In the genomic region with DNA sequence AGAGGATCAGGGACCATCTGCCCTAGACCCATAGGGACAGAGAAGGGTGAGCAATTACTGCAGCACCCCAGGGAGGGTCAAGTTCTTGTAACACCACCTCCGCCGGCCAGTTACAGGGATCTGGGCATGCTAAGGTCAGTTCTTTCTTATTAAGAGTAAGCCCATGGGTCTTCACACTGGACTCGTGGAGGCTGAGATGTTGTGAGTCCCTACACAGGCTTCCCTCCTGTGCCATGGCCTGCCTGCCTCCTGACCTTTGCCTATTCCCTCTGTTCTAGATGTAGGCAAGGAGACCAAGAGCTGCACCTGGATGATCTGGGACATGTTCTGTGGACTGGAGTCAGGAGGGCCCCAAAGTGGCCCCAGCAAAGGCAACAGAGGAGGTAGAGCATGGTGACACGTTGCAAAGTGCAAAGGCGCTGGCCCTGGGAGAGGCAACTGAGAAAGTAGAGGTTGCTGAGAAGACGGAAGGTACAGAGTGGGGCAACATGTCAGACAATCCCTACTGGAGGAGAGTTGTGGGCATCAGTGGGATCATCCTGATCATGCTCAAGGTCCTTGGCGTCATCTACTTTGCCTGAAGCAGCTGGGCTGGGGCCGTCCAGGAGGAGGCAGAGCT, we compare ENCODE assay signal across 19 cellular contexts. TPM values are rescaled to one million over a fixed set of nuclear protein-coding genes. Genes with fewer than 3 reads are reported as not detected.
DNase-seq lines count a peak whose midpoint lies in the region; ATAC-seq and TF ChIP-seq lines count a peak whose summit lies in the region.
"Had no signal": no experiment of that assay in that cellular context is flagged by ENCODE, and none has a peak within 500 bp of the region (broad histone marks: within the 10 kb centered on the region; RNA-seq: fewer than 3 reads in every experiment).

No MANE protein-coding gene starts in this region.

- peaks cover 4% of the 10 kb centered on the region for H3K27me3 Mint-ChIP-seq in activated T-cell treated with anti-CD3 and anti-CD28 coated beads, Interleukin-2, amount 50 U/mL, for 4 hours (ENCODE audit: low read depth)
- peaks cover 20% of the 10 kb centered on the region for H3K27me3 Mint-ChIP-seq in activated T-cell treated with anti-CD3 and anti-CD28 coated beads, Interleukin-2, amount 50 U/mL, for 72 hours (ENCODE audit: low read depth)
- H3K27me3 Mint-ChIP-seq in WTC11 (ENCODE audit: low read depth) (peaks cover 29% of the 10 kb centered on the region), naive B cell (no peaks in the 10 kb centered on the region)
- H3K27me3 Mint-ChIP-seq in activated CD8-positive, alpha-beta T cell treated with anti-CD3 and anti-CD28 coated beads for 36 hours, result peaks cover 11% of the 10 kb centered on the region

- POLR2A ChIA-PET in WTC11 (lab: Charles Lee), result no interaction called here
- POLR2A ChIA-PET in activated CD8-positive, alpha-beta T cell treated with anti-CD3 and anti-CD28 coated beads for 36 hours (lab: Charles Lee), result no interaction called here

- H3K4me1 Mint-ChIP-seq in activated T-cell treated with anti-CD3 and anti-CD28 coated beads, Interleukin-2, amount 50 U/mL, for 4 hours (ENCODE audit: low read depth), result no peaks in the 10 kb centered on the region
- H3K4me1 Mint-ChIP-seq in activated T-cell treated with anti-CD3 and anti-CD28 coated beads, Interleukin-2, amount 50 U/mL, for 72 hours (ENCODE audit: low read depth), result peaks cover 4% of the 10 kb centered on the region
- H3K4me1 Mint-ChIP-seq in WTC11, result no peaks in the 10 kb centered on the region
- H3K4me1 Mint-ChIP-seq in naive B cell, result peaks cover 22 to 44% (median 31%) of the 10 kb centered on the region in 3 donors
- H3K4me1 Mint-ChIP-seq in activated CD8-positive, alpha-beta T cell treated with anti-CD3 and anti-CD28 coated beads for 36 hours (ENCODE audit: low read depth), result peaks cover 6% of the 10 kb centered on the region

- peak; percentile 1 for DNase-seq in activated T-cell treated with anti-CD3 and anti-CD28 coated beads, Interleukin-2, amount 50 U/mL, for 4 hours
- no peak for DNase-seq in activated T-cell treated with anti-CD3 and anti-CD28 coated beads, Interleukin-2, amount 50 U/mL, for 72 hours
- DNase-seq in WTC11 (ENCODE audit: low spot score) (peak; percentile 3), naive B cell (no peak), NCI-H2081 treated with DMSO at 0.1 percent for 48 hours (lab: John Stamatoyannopoulos, UW) (no peak), DMS 273 (lab: John Stamatoyannopoulos, UW; ENCODE audit: unreplicated experiment) (no peak)
- DNase-seq in activated CD8-positive, alpha-beta T cell treated with anti-CD3 and anti-CD28 coated beads for 36 hours, result no peak
- DNase-seq: activated CD4-positive, alpha-beta T cell treated with anti-CD3 and anti-CD28 coated beads, Interleukin-2, amount 50 U/mL, for 4 hours; C1 segment of cervical spinal cord; dermis blood vessel endothelial cell; foreskin keratinocyte; GF-D8; KBM-7; midbrain; NCI-H2029 treated with DMSO at 0.1 percent for 48 hours; stimulated activated CD4-positive, alpha-beta T cell treated with anti-CD3 and anti-CD28 coated beads, Interleukin-4, amount 100 ng/mL, for 4 hours had no signal

- H3K36me3 Mint-ChIP-seq in activated T-cell treated with anti-CD3 and anti-CD28 coated beads, Interleukin-2, amount 50 U/mL, for 4 hours (ENCODE audit: insufficient read depth), result no peaks in the 10 kb centered on the region
- H3K36me3 Mint-ChIP-seq in activated T-cell treated with anti-CD3 and anti-CD28 coated beads, Interleukin-2, amount 50 U/mL, for 72 hours (ENCODE audit: insufficient read depth in 2 of 2), result peaks cover 0 to 3% of the 10 kb centered on the region in 2 donors
- H3K36me3 Mint-ChIP-seq in WTC11 (no peaks in the 10 kb centered on the region), naive B cell (peaks cover 11 to 16% of the 10 kb centered on the region in 2 donors)
- no peaks in the 10 kb centered on the region for H3K36me3 Mint-ChIP-seq in activated CD8-positive, alpha-beta T cell treated with anti-CD3 and anti-CD28 coated beads for 36 hours (ENCODE audit: low read depth)

- no peak for TF ChIP-seq CTCF in WTC11 (IDR thresholded peaks at IDR 0.05)
- TF ChIP-seq CTCF in activated CD8-positive, alpha-beta T cell treated with anti-CD3 and anti-CD28 coated beads for 36 hours (IDR thresholded peaks at IDR 0.05), result no peak

- peaks cover 4% of the 10 kb centered on the region for H3K9me3 Mint-ChIP-seq in activated T-cell treated with anti-CD3 and anti-CD28 coated beads, Interleukin-2, amount 50 U/mL, for 4 hours
- peaks cover 0 to 8% of the 10 kb centered on the region in 2 donors for H3K9me3 Mint-ChIP-seq in activated T-cell treated with anti-CD3 and anti-CD28 coated beads, Interleukin-2, amount 50 U/mL, for 72 hours
- H3K9me3 Mint-ChIP-seq in WTC11, result peaks cover 28% of the 10 kb centered on the region
- H3K9me3 Mint-ChIP-seq in naive B cell, result peaks cover 5 to 14% (median 8%) of the 10 kb centered on the region in 7 donors
- H3K9me3 Mint-ChIP-seq in activated CD8-positive, alpha-beta T cell treated with anti-CD3 and anti-CD28 coated beads for 36 hours, result peaks cover 3% of the 10 kb centered on the region

- intact Hi-C loops in activated CD8-positive, alpha-beta T cell treated with anti-CD3 and anti-CD28 coated beads for 36 hours (cut with micrococcal nuclease), result no loop called here

- H3K4me3 Mint-ChIP-seq in activated T-cell treated with anti-CD3 and anti-CD28 coated beads, Interleukin-2, amount 50 U/mL, for 4 hours, result no peak overlapping the region
- no peak overlapping the region for H3K4me3 Mint-ChIP-seq in activated T-cell treated with anti-CD3 and anti-CD28 coated beads, Interleukin-2, amount 50 U/mL, for 72 hours
- H3K4me3 Mint-ChIP-seq in WTC11, result no peak overlapping the region
- peak overlapping the region in 1 of 8 donors; percentile 24 for H3K4me3 Mint-ChIP-seq in naive B cell
- no peak overlapping the region for H3K4me3 Mint-ChIP-seq in activated CD8-positive, alpha-beta T cell treated with anti-CD3 and anti-CD28 coated beads for 36 hours
- H3K4me3 Mint-ChIP-seq: neural crest cell had no signal

- H3K27ac Mint-ChIP-seq in activated T-cell treated with anti-CD3 and anti-CD28 coated beads, Interleukin-2, amount 50 U/mL, for 72 hours, result no peak overlapping the region
- no peak overlapping the region for H3K27ac Mint-ChIP-seq in WTC11
- peak overlapping the region in 5 of 6 donors; percentile 6 to 87 (median 20) for H3K27ac Mint-ChIP-seq in naive B cell
- H3K27ac Mint-ChIP-seq in activated CD8-positive, alpha-beta T cell treated with anti-CD3 and anti-CD28 coated beads for 36 hours, result no peak overlapping the region

- CTCF ChIA-PET in WTC11 (lab: Charles Lee), result no interaction called here
- CTCF ChIA-PET in activated CD8-positive, alpha-beta T cell treated with anti-CD3 and anti-CD28 coated beads for 36 hours (lab: Charles Lee), result no interaction called here

- ATAC-seq in activated T-cell treated with anti-CD3 and anti-CD28 coated beads, Interleukin-2, amount 50 U/mL, for 4 hours, result no peak
- ATAC-seq in activated T-cell treated with anti-CD3 and anti-CD28 coated beads, Interleukin-2, amount 50 U/mL, for 72 hours (replicated peaks in 1 of 2), result no peak
- ATAC-seq in GM19397 (IDR thresholded peaks at IDR 0.05; ENCODE audit: unreplicated experiment) (peak; percentile 14), WTC11 (no peak), naive B cell (ENCODE audit: low read depth in 2 of 2) (no peak)
- ATAC-seq in activated CD8-positive, alpha-beta T cell treated with anti-CD3 and anti-CD28 coated beads for 36 hours, result no peak
- ATAC-seq: A549, foreskin keratinocyte had no signal

TF ChIP-seq in WTC11, 78 proteins besides CTCF, POLR2A, EP300 and RAD21:
- TF ChIP-seq NR1H2 (CRISPR knock-in tag; IDR thresholded peaks at IDR 0.05) (no peak), USF2 (CRISPR knock-in tag; IDR thresholded peaks at IDR 0.05) (no peak)
- TF ChIP-seq, protein P1, sequence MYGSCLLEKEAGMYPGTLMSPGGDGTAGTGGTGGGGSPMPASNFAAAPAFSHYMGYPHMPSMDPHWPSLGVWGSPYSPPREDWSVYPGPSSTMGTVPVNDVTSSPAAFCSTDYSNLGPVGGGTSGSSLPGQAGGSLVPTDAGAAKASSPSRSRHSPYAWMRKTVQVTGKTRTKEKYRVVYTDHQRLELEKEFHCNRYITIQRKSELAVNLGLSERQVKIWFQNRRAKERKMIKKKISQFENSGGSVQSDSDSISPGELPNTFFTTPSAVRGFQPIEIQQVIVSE (CRISPR knock-in tag; IDR thresholded peaks at IDR 0.05; ENCODE audit: borderline replicate concordance), result no peak

RNA-seq across cellular contexts. Expression of gene GNAZ, which starts 16.3 kb away (rescaled TPM):
- total RNA-seq in activated T-cell treated with anti-CD3 and anti-CD28 coated beads, Interleukin-2, amount 50 U/mL, for 4 hours, result 1 to 10 TPM in 1 of 3 donors, under 1 TPM in 2; 0.61 to 1.3 (median 0.99) TPM
- under 1 TPM; 0.56 to 0.89 TPM for total RNA-seq in activated T-cell treated with anti-CD3 and anti-CD28 coated beads, Interleukin-2, amount 50 U/mL, for 72 hours
- total RNA-seq in WTC11 (2021), result 9.9 to 11.4 TPM (median 11.0 TPM) in 3 replicates
- 1 to 10 TPM in 3 of 6 donors, under 1 TPM in 2, not detected in 1; 0.39 to 4.7 (median 2.3) TPM for polyA plus RNA-seq in naive B cell (ENCODE audit: low read depth in 6 of 6)
- under 1 TPM; 0.50 to 0.56 TPM for total RNA-seq in activated CD8-positive, alpha-beta T cell treated with anti-CD3 and anti-CD28 coated beads for 36 hours

Comparison
In these comparisons a context has a peak if more than half of its experiments do, and no peak if none do; other contexts are left out.
1. DNase-seq: peak in activated T-cell treated with anti-CD3 and anti-CD28 coated beads, Interleukin-2, amount 50 U/mL, for 4 hours (single experiment) and WTC11 (single experiment); none in activated T-cell treated with anti-CD3 and anti-CD28 coated beads, Interleukin-2, amount 50 U/mL, for 72 hours (0 of 2), naive B cell (single experiment), NCI-H2081 treated with DMSO at 0.1 percent for 48 hours (single experiment), activated CD8-positive, alpha-beta T cell treated with anti-CD3 and anti-CD28 coated beads for 36 hours (single experiment) and DMS 273 (single experiment).
2. H3K27ac Mint-ChIP-seq: peak in naive B cell (5 of 6); none in activated T-cell treated with anti-CD3 and anti-CD28 coated beads, Interleukin-2, amount 50 U/mL, for 72 hours (single experiment), WTC11 (single experiment) and activated CD8-positive, alpha-beta T cell treated with anti-CD3 and anti-CD28 coated beads for 36 hours (single experiment).